In the genomic region with DNA sequence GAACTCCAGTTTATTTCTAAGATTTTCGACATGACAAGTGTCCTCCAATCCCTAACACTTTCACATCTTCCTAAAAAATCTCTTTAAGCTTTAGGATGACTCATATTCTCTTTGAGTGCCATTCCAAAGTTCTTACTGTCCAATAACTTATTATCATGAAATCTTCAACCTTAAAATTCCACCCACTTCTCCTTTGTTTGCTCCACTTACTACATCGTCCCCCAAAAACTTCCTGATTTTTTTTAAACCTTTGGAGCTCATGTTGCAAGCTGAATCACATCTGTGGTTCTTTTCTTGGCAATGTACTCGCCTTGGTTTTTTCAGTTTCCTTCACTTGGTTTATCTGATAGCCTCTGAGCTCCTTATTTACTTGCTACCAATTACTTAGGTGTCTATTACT, we compare ENCODE assay signal across 15 cellular contexts. TPM values are rescaled to one million over a fixed set of nuclear protein-coding genes. Genes with fewer than 3 reads are reported as not detected.
A peak's percentile ranks its signal among the peaks of the same experiment; 100 is the strongest.
DNase-seq lines count a peak whose midpoint lies in the region; ATAC-seq and TF ChIP-seq lines count a peak whose summit lies in the region.
"Had no signal": no experiment of that assay in that cellular context is flagged by ENCODE, and none has a peak within 500 bp of the region (broad histone marks: within the 10 kb centered on the region; RNA-seq: fewer than 3 reads in every experiment).

No MANE protein-coding gene starts in this region.

- no peak overlapping the region for H3K27ac ChIP-seq in foreskin keratinocyte
- H3K27ac ChIP-seq: colonic mucosa, left ventricle myocardium inferior, neutrophil had no signal

- TF ChIP-seq CTCF in HFFc6 (IDR thresholded peaks at IDR 0.05) = no peak
- no peak for TF ChIP-seq CTCF in foreskin keratinocyte (conservative IDR thresholded peaks at IDR 0.05)

- peak overlapping the region; percentile 56 for H3K4me3 Mint-ChIP-seq in HFFc6
- H3K4me3 Mint-ChIP-seq in activated naive CD8-positive, alpha-beta T cell treated with anti-CD3 and anti-CD28 coated beads for 36 hours = no peak overlapping the region
- H3K4me3 Mint-ChIP-seq: activated CD4-positive, alpha-beta memory T cell treated with anti-CD3 and anti-CD28 coated beads, Interleukin-2, amount 10 ng/mL, durations not matched to agents 7 days and 5 days had no signal

- ATAC-seq in foreskin keratinocyte = peak; percentile 50

- peaks cover 22% of the 10 kb centered on the region for H3K4me1 Mint-ChIP-seq in HFFc6 (ENCODE audit: low read depth)
- H3K4me1 Mint-ChIP-seq in activated naive CD8-positive, alpha-beta T cell treated with anti-CD3 and anti-CD28 coated beads for 36 hours = no peaks in the 10 kb centered on the region
- H3K4me1 Mint-ChIP-seq: activated CD4-positive, alpha-beta memory T cell treated with anti-CD3 and anti-CD28 coated beads, Interleukin-2, amount 10 ng/mL, durations not matched to agents 7 days and 5 days had no signal

- no peaks in the 10 kb centered on the region for H3K9me3 Mint-ChIP-seq in HFFc6
- no peaks in the 10 kb centered on the region for H3K9me3 Mint-ChIP-seq in activated naive CD8-positive, alpha-beta T cell treated with anti-CD3 and anti-CD28 coated beads for 36 hours
- H3K9me3 Mint-ChIP-seq: activated CD4-positive, alpha-beta memory T cell treated with anti-CD3 and anti-CD28 coated beads, Interleukin-2, amount 10 ng/mL, durations not matched to agents 7 days and 5 days had no signal

- H3K27me3 ChIP-seq in foreskin keratinocyte = no peaks in the 10 kb centered on the region
- H3K27me3 ChIP-seq: colonic mucosa had no signal

- peak; percentile 14 for DNase-seq in ACHN
- peak; percentile 92 for DNase-seq in HFFc6
- peak; percentile 83 for DNase-seq in amniotic epithelial cell (ENCODE audit: low read depth)
- DNase-seq in foreskin keratinocyte = peak; percentile 37 to 85
- no peak for DNase-seq in NCI-H69 (lab: John Stamatoyannopoulos, UW)
- DNase-seq in HPDE6-E6E7 (ENCODE audit: extremely low spot score) = no peak
- no peak for DNase-seq in UCSD-AML1 (lab: John Stamatoyannopoulos, UW; ENCODE audit: unreplicated experiment)
- no peak for DNase-seq in activated naive CD8-positive, alpha-beta T cell treated with anti-CD3 and anti-CD28 coated beads for 36 hours
- DNase-seq: activated CD4-positive, alpha-beta memory T cell treated with anti-CD3 and anti-CD28 coated beads, Interleukin-2, amount 10 ng/mL, durations not matched to agents 7 days and 5 days; activated naive CD4-positive, alpha-beta T cell; colonic mucosa; Karpas-422; left ventricle myocardium inferior; T-helper 2 cell had no signal

- no peaks in the 10 kb centered on the region for H3K36me3 Mint-ChIP-seq in HFFc6 (ENCODE audit: low read depth)
- no peaks in the 10 kb centered on the region for H3K36me3 Mint-ChIP-seq in activated naive CD8-positive, alpha-beta T cell treated with anti-CD3 and anti-CD28 coated beads for 36 hours

- H3K4me1 ChIP-seq in foreskin keratinocyte = peaks cover 6% of the 10 kb centered on the region
- H3K4me1 ChIP-seq: colonic mucosa, left ventricle myocardium inferior had no signal

- H3K27me3 Mint-ChIP-seq in HFFc6 (ENCODE audit: insufficient read depth) = peaks cover 16% of the 10 kb centered on the region
- peaks cover 35% of the 10 kb centered on the region for H3K27me3 Mint-ChIP-seq in activated naive CD8-positive, alpha-beta T cell treated with anti-CD3 and anti-CD28 coated beads for 36 hours

- in situ Hi-C loops in ACHN (cut with HindIII; ENCODE audit: low pct_ligation_motif_present, low pct_unique_long_range_greater_than_20kb, low sequenced_read_pairs) = no loop called here

- peak overlapping the region; percentile 57 for H3K27ac Mint-ChIP-seq in HFFc6
- no peak overlapping the region for H3K27ac Mint-ChIP-seq in activated naive CD8-positive, alpha-beta T cell treated with anti-CD3 and anti-CD28 coated beads for 36 hours
- H3K27ac Mint-ChIP-seq: activated CD4-positive, alpha-beta memory T cell treated with anti-CD3 and anti-CD28 coated beads, Interleukin-2, amount 10 ng/mL, durations not matched to agents 7 days and 5 days had no signal

RNA-seq across cellular contexts. Expression of gene JCAD, which starts 39.2 kb away (rescaled TPM):
- total RNA-seq in HFFc6 (2021; fragmentation: NEBNext Ultra II Directional; extraction: Animal tissue kit (Norgen Biotek cat#: 25700)) = 10 to 100 TPM; 27.7 to 54.4 (median 46.6) TPM
- total RNA-seq in foreskin keratinocyte = under 0.01 and 0.03 TPM in 2 replicates
- polyA plus RNA-seq in foreskin keratinocyte = 0.01 TPM in 1 of 2 replicates, not detected in the other
- under 1 TPM; 0.02 to 0.14 TPM for total RNA-seq in activated naive CD8-positive, alpha-beta T cell treated with anti-CD3 and anti-CD28 coated beads for 36 hours

Comparison
In these comparisons a context has a peak if more than half of its experiments do, and no peak if none do; other contexts are left out.
1. DNase-seq: peak in ACHN (single experiment), HFFc6 (single experiment), amniotic epithelial cell (single experiment) and foreskin keratinocyte (2 of 2); none in NCI-H69 (single experiment), HPDE6-E6E7 (single experiment), UCSD-AML1 (single experiment) and activated naive CD8-positive, alpha-beta T cell treated with anti-CD3 and anti-CD28 coated beads for 36 hours (single experiment).
2. RNA of gene JCAD, which starts 39.2 kb away (total RNA-seq): 27.7 to 54.4 TPM in HFFc6; 0.02 to 0.14 TPM in activated naive CD8-positive, alpha-beta T cell treated with anti-CD3 and anti-CD28 coated beads for 36 hours and under 0.01 to 0.03 TPM in foreskin keratinocyte; every median in the first group is over 10 times any median in the second.